2 cellular contexts compared by ENCODE assay signal in the genomic region with DNA sequence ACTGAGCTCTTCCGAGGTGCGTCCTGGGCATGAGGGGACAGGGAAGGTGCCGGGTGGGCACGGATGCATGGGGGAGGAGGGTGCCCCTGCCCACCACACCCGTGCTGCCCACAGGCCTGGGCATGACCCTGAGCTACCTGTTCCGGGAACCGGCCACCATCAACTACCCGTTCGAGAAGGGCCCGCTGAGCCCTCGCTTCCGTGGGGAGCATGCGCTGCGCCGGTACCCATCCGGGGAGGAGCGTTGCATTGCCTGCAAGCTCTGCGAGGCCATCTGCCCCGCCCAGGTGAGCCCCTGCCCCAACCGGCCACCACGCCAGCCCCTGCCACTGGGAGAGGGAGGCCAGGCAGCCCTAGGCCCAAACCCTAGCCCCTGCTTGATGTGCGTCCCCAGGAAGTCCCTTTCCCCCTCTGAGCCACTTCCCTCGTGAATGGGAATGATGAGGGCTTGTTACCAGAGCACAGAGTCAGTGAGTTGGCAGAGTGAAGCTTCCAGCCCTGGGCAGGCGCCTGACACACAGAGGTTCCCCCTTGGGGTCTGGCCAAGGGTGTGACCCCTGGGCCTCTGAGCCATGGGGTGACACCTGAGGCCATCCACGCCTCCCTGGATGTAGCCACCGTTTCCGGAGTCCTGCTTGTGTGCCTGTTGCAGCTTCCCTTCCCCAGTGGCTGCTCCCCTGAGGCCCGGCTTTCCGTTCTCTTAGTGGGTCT.
A peak's percentile ranks its signal among the peaks of the same experiment; 100 is the strongest.
TF ChIP-seq lines count a peak whose summit lies in the region.

No MANE protein-coding gene starts in this region.

TF ChIP-seq in HepG2, 621 proteins besides CTCF, POLR2A, EP300 and RAD21:
- TF ChIP-seq, protein P1, sequence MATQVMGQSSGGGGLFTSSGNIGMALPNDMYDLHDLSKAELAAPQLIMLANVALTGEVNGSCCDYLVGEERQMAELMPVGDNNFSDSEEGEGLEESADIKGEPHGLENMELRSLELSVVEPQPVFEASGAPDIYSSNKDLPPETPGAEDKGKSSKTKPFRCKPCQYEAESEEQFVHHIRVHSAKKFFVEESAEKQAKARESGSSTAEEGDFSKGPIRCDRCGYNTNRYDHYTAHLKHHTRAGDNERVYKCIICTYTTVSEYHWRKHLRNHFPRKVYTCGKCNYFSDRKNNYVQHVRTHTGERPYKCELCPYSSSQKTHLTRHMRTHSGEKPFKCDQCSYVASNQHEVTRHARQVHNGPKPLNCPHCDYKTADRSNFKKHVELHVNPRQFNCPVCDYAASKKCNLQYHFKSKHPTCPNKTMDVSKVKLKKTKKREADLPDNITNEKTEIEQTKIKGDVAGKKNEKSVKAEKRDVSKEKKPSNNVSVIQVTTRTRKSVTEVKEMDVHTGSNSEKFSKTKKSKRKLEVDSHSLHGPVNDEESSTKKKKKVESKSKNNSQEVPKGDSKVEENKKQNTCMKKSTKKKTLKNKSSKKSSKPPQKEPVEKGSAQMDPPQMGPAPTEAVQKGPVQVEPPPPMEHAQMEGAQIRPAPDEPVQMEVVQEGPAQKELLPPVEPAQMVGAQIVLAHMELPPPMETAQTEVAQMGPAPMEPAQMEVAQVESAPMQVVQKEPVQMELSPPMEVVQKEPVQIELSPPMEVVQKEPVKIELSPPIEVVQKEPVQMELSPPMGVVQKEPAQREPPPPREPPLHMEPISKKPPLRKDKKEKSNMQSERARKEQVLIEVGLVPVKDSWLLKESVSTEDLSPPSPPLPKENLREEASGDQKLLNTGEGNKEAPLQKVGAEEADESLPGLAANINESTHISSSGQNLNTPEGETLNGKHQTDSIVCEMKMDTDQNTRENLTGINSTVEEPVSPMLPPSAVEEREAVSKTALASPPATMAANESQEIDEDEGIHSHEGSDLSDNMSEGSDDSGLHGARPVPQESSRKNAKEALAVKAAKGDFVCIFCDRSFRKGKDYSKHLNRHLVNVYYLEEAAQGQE (IDR thresholded peaks at IDR 0.05; ENCODE audit: borderline replicate concordance in 1 of 2, low read depth in 1 of 2, low read length in 2 of 2): no peak
- TF ChIP-seq RBFOX2 (IDR thresholded peaks at IDR 0.05; ENCODE audit: low read depth, low read length): peak; percentile 58
- TF ChIP-seq ZSCAN29 (CRISPR knock-in tag; conservative IDR thresholded peaks at IDR 0.05): no peak
TF ChIP-seq in HepG2: peak in this region for 1.

TF ChIP-seq in WTC11, 78 proteins besides CTCF, POLR2A, EP300 and RAD21:
- TF ChIP-seq, protein P2, sequence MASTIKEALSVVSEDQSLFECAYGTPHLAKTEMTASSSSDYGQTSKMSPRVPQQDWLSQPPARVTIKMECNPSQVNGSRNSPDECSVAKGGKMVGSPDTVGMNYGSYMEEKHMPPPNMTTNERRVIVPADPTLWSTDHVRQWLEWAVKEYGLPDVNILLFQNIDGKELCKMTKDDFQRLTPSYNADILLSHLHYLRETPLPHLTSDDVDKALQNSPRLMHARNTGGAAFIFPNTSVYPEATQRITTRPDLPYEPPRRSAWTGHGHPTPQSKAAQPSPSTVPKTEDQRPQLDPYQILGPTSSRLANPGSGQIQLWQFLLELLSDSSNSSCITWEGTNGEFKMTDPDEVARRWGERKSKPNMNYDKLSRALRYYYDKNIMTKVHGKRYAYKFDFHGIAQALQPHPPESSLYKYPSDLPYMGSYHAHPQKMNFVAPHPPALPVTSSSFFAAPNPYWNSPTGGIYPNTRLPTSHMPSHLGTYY (CRISPR knock-in tag; IDR thresholded peaks at IDR 0.05): no peak
- no peak for TF ChIP-seq ZNF423 (CRISPR knock-in tag; IDR thresholded peaks at IDR 0.05)
- TF ChIP-seq, protein P3, sequence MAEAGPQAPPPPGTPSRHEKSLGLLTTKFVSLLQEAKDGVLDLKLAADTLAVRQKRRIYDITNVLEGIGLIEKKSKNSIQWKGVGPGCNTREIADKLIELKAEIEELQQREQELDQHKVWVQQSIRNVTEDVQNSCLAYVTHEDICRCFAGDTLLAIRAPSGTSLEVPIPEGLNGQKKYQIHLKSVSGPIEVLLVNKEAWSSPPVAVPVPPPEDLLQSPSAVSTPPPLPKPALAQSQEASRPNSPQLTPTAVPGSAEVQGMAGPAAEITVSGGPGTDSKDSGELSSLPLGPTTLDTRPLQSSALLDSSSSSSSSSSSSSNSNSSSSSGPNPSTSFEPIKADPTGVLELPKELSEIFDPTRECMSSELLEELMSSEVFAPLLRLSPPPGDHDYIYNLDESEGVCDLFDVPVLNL (CRISPR knock-in tag; IDR thresholded peaks at IDR 0.05; ENCODE audit: borderline replicate concordance, low read depth): no peak
- no peak for TF ChIP-seq TCF7 (CRISPR knock-in tag; IDR thresholded peaks at IDR 0.05; ENCODE audit: low read depth)
- TF ChIP-seq CREB1 (CRISPR knock-in tag; IDR thresholded peaks at IDR 0.05): no peak
- no peak for TF ChIP-seq IRF2 (CRISPR knock-in tag; IDR thresholded peaks at IDR 0.05; ENCODE audit: borderline replicate concordance, low read depth)
- TF ChIP-seq ZNF232 (CRISPR knock-in tag; IDR thresholded peaks at IDR 0.05): no peak
- TF ChIP-seq, protein P4, sequence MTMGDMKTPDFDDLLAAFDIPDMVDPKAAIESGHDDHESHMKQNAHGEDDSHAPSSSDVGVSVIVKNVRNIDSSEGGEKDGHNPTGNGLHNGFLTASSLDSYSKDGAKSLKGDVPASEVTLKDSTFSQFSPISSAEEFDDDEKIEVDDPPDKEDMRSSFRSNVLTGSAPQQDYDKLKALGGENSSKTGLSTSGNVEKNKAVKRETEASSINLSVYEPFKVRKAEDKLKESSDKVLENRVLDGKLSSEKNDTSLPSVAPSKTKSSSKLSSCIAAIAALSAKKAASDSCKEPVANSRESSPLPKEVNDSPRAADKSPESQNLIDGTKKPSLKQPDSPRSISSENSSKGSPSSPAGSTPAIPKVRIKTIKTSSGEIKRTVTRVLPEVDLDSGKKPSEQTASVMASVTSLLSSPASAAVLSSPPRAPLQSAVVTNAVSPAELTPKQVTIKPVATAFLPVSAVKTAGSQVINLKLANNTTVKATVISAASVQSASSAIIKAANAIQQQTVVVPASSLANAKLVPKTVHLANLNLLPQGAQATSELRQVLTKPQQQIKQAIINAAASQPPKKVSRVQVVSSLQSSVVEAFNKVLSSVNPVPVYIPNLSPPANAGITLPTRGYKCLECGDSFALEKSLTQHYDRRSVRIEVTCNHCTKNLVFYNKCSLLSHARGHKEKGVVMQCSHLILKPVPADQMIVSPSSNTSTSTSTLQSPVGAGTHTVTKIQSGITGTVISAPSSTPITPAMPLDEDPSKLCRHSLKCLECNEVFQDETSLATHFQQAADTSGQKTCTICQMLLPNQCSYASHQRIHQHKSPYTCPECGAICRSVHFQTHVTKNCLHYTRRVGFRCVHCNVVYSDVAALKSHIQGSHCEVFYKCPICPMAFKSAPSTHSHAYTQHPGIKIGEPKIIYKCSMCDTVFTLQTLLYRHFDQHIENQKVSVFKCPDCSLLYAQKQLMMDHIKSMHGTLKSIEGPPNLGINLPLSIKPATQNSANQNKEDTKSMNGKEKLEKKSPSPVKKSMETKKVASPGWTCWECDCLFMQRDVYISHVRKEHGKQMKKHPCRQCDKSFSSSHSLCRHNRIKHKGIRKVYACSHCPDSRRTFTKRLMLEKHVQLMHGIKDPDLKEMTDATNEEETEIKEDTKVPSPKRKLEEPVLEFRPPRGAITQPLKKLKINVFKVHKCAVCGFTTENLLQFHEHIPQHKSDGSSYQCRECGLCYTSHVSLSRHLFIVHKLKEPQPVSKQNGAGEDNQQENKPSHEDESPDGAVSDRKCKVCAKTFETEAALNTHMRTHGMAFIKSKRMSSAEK (CRISPR knock-in tag; IDR thresholded peaks at IDR 0.05; ENCODE audit: borderline replicate concordance): no peak
- TF ChIP-seq, protein P5, sequence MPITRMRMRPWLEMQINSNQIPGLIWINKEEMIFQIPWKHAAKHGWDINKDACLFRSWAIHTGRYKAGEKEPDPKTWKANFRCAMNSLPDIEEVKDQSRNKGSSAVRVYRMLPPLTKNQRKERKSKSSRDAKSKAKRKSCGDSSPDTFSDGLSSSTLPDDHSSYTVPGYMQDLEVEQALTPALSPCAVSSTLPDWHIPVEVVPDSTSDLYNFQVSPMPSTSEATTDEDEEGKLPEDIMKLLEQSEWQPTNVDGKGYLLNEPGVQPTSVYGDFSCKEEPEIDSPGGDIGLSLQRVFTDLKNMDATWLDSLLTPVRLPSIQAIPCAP (CRISPR knock-in tag; IDR thresholded peaks at IDR 0.05): no peak
- TF ChIP-seq RORB (CRISPR knock-in tag; IDR thresholded peaks at IDR 0.05): no peak
- TF ChIP-seq, protein P6, sequence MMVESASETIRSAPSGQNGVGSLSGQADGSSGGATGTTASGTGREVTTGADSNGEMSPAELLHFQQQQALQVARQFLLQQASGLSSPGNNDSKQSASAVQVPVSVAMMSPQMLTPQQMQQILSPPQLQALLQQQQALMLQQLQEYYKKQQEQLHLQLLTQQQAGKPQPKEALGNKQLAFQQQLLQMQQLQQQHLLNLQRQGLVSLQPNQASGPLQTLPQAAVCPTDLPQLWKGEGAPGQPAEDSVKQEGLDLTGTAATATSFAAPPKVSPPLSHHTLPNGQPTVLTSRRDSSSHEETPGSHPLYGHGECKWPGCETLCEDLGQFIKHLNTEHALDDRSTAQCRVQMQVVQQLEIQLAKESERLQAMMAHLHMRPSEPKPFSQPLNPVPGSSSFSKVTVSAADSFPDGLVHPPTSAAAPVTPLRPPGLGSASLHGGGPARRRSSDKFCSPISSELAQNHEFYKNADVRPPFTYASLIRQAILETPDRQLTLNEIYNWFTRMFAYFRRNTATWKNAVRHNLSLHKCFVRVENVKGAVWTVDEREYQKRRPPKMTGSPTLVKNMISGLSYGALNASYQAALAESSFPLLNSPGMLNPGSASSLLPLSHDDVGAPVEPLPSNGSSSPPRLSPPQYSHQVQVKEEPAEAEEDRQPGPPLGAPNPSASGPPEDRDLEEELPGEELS (CRISPR knock-in tag; IDR thresholded peaks at IDR 0.05): no peak
- TF ChIP-seq, protein P7, sequence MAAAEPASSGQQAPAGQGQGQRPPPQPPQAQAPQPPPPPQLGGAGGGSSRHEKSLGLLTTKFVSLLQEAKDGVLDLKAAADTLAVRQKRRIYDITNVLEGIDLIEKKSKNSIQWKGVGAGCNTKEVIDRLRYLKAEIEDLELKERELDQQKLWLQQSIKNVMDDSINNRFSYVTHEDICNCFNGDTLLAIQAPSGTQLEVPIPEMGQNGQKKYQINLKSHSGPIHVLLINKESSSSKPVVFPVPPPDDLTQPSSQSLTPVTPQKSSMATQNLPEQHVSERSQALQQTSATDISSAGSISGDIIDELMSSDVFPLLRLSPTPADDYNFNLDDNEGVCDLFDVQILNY (CRISPR knock-in tag; IDR thresholded peaks at IDR 0.05): no peak
- TF ChIP-seq, protein P8, sequence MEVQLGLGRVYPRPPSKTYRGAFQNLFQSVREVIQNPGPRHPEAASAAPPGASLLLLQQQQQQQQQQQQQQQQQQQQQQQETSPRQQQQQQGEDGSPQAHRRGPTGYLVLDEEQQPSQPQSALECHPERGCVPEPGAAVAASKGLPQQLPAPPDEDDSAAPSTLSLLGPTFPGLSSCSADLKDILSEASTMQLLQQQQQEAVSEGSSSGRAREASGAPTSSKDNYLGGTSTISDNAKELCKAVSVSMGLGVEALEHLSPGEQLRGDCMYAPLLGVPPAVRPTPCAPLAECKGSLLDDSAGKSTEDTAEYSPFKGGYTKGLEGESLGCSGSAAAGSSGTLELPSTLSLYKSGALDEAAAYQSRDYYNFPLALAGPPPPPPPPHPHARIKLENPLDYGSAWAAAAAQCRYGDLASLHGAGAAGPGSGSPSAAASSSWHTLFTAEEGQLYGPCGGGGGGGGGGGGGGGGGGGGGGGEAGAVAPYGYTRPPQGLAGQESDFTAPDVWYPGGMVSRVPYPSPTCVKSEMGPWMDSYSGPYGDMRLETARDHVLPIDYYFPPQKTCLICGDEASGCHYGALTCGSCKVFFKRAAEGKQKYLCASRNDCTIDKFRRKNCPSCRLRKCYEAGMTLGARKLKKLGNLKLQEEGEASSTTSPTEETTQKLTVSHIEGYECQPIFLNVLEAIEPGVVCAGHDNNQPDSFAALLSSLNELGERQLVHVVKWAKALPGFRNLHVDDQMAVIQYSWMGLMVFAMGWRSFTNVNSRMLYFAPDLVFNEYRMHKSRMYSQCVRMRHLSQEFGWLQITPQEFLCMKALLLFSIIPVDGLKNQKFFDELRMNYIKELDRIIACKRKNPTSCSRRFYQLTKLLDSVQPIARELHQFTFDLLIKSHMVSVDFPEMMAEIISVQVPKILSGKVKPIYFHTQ (CRISPR knock-in tag; IDR thresholded peaks at IDR 0.05): no peak
- TF ChIP-seq TEAD4 (CRISPR knock-in tag; IDR thresholded peaks at IDR 0.05): no peak
- TF ChIP-seq, protein P9, sequence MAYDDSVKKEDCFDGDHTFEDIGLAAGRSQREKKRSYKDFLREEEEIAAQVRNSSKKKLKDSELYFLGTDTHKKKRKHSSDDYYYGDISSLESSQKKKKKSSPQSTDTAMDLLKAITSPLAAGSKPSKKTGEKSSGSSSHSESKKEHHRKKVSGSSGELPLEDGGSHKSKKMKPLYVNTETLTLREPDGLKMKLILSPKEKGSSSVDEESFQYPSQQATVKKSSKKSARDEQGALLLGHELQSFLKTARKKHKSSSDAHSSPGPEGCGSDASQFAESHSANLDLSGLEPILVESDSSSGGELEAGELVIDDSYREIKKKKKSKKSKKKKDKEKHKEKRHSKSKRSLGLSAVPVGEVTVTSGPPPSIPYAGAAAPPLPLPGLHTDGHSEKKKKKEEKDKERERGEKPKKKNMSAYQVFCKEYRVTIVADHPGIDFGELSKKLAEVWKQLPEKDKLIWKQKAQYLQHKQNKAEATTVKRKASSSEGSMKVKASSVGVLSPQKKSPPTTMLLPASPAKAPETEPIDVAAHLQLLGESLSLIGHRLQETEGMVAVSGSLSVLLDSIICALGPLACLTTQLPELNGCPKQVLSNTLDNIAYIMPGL (CRISPR knock-in tag; IDR thresholded peaks at IDR 0.05): no peak
